ENCODE assay signal across 18 cellular contexts in genomic region chr18:10067670-10068659, GRCh38.
"Had no signal": no experiment of that assay in that cellular context is flagged by ENCODE, and none has a peak within 500 bp of the region (broad histone marks: within the 10 kb centered on the region; RNA-seq: fewer than 3 reads in every experiment).

No MANE protein-coding gene starts in this region.

- H3K27ac ChIP-seq: breast epithelium, epithelial cell of prostate, gastrocnemius medialis, neutrophil, right atrium auricular region, suprapubic skin had no signal

- FAIRE-seq: small intestine had no signal

- H3K27ac Mint-ChIP-seq: naive thymus-derived CD4-positive, alpha-beta T cell; T-cell had no signal

- H3K4me3 Mint-ChIP-seq: naive thymus-derived CD4-positive, alpha-beta T cell; T-cell had no signal

- DNase-seq: activated CD4-positive, CD25-positive, alpha-beta regulatory T cell treated with anti-CD3 and anti-CD28 coated beads, Interleukin-2, amount 50 U/mL, for 72 hours; activated naive CD4-positive, alpha-beta T cell; activated T-cell treated with anti-CD3 and anti-CD28 coated beads for 4 hours; aorta; dermis blood vessel endothelial cell; gastrocnemius medialis; left colon; mammary epithelial cell; naive thymus-derived CD4-positive, alpha-beta T cell; small intestine; stimulated activated CD4-positive, alpha-beta T cell treated with anti-CD3 and anti-CD28 coated beads, Interleukin-4, amount 100 ng/mL, for 24 hours; T-cell; T-helper 9 cell had no signal

- H3K9me3 Mint-ChIP-seq: naive thymus-derived CD4-positive, alpha-beta T cell; T-cell had no signal

- H3K9me3 ChIP-seq: breast epithelium, gastrocnemius medialis, neutrophil, right atrium auricular region, suprapubic skin had no signal

- ATAC-seq: gastrocnemius medialis; left colon; naive thymus-derived CD4-positive, alpha-beta T cell; T-cell had no signal

- H3K36me3 Mint-ChIP-seq: naive thymus-derived CD4-positive, alpha-beta T cell; T-cell had no signal

- H3K4me3 ChIP-seq: breast epithelium, gastrocnemius medialis, right atrium auricular region, suprapubic skin had no signal

- H3K36me3 ChIP-seq: breast epithelium, gastrocnemius medialis, neutrophil, right atrium auricular region, suprapubic skin had no signal

- H3K4me1 ChIP-seq: gastrocnemius medialis had no signal

- H3K4me1 Mint-ChIP-seq: T-cell had no signal

- H3K27me3 ChIP-seq: breast epithelium, gastrocnemius medialis, neutrophil, right atrium auricular region, suprapubic skin had no signal
